In genomic region chr14:76904740-76905569, GRCh38 we compare ENCODE assay signal across 8 cellular contexts.
DNase-seq lines count a peak whose midpoint lies in the region; ATAC-seq and TF ChIP-seq lines count a peak whose summit lies in the region.

No MANE protein-coding gene starts in this region.

- H3K4me1 Mint-ChIP-seq in CD4-positive, alpha-beta memory T cell: peaks cover 21 to 36% (median 25%) of the 10 kb centered on the region in 4 donors

- H3K27ac Mint-ChIP-seq in CD4-positive, alpha-beta memory T cell: peak overlapping the region; percentile 71 to 93 (median 88)

- peaks cover 0 to 4% (median 0%) of the 10 kb centered on the region in 8 donors for H3K9me3 Mint-ChIP-seq in CD4-positive, alpha-beta memory T cell

- H3K4me3 ChIP-seq in CD4-positive, alpha-beta memory T cell (ENCODE audit: low read length in 2 of 2): no peak overlapping the region
- no peak overlapping the region for H3K4me3 ChIP-seq in body of pancreas
- no peak overlapping the region for H3K4me3 ChIP-seq in lower lobe of right lung

- no peak for TF ChIP-seq POLR2A in body of pancreas (IDR thresholded peaks at IDR 0.05)

- 59 to 67% methylated on average over 14 of the region's 14 CpGs for WGBS in body of pancreas, 2 donors

- CTCF ChIA-PET in CD4-positive, alpha-beta memory T cell (lab: Charles Lee; ENCODE audit: partially characterized antibody): interaction anchor here (0.7 to 11.6 kb wide), 8 partner anchors 8 to 164 kb away, joined by 3 to 86 read pairs (median 4); no protein-coding TSS in a partner anchor

- H3K27me3 Mint-ChIP-seq in CD4-positive, alpha-beta memory T cell: no peaks in the 10 kb centered on the region

- peaks cover 36% of the 10 kb centered on the region for H3K4me1 ChIP-seq in CD4-positive, alpha-beta memory T cell (ENCODE audit: insufficient read depth, low read length)
- H3K4me1 ChIP-seq in body of pancreas (peaks cover 5% of the 10 kb centered on the region), lower lobe of right lung (peaks cover 32% of the 10 kb centered on the region)

- TF ChIP-seq CTCF in body of pancreas (IDR thresholded peaks at IDR 0.05) (no peak), lower lobe of right lung (IDR thresholded peaks at IDR 0.05) (no peak)

- intact Hi-C loops in CD4-positive, alpha-beta memory T cell (cut with micrococcal nuclease): no loop called here
- intact Hi-C loops in body of pancreas (cut with DNase I) (no loop called here), lower lobe of right lung (cut with DNase I) (no loop called here)

- in situ Hi-C loops in KBM-7 (cut with MboI; ENCODE audit: low pct_unique_long_range_greater_than_20kb, low sequenced_read_pairs): no loop called here

- no peak overlapping the region for H3K27ac ChIP-seq in CD4-positive, alpha-beta memory T cell (ENCODE audit: low read depth, low read length)
- H3K27ac ChIP-seq in body of pancreas (peak overlapping the region in 2 of 4 donors; percentile 17 to 49), lower lobe of right lung (peak overlapping the region; percentile 81)

- peak overlapping the region; percentile 54 to 77 (median 66) for H3K4me3 Mint-ChIP-seq in CD4-positive, alpha-beta memory T cell

- DNase-seq in CD4-positive, alpha-beta memory T cell: peak; percentile 54 to 85 (median 62)
- DNase-seq in KBM-7 (peak; percentile 80), T-helper 22 cell (ENCODE audit: low read depth) (peak; percentile 71), body of pancreas (peak; percentile 43 to 79 (median 54)), lower lobe of right lung (peak; percentile 81), mesenteric fat pad (ENCODE audit: low spot score) (no peak)
- DNase-seq in stimulated activated CD8-positive, alpha-beta memory T cell treated with anti-CD3 and anti-CD28 coated beads, Interleukin-15, amount 100 ng/mL, for 1 hour (ENCODE audit: low read depth): peak; percentile 48

- H3K36me3 Mint-ChIP-seq in CD4-positive, alpha-beta memory T cell: no peaks in the 10 kb centered on the region

- POLR2A ChIA-PET in CD4-positive, alpha-beta memory T cell (lab: Charles Lee; ENCODE audit: partially characterized antibody): interaction anchor here (0.6 to 1.8 kb wide), 7 partner anchors 8 to 150 kb away, joined by 3 to 9 read pairs (median 5); no protein-coding TSS in a partner anchor

- no peaks in the 10 kb centered on the region for H3K36me3 ChIP-seq in CD4-positive, alpha-beta memory T cell (ENCODE audit: insufficient read depth, low read length)
- H3K36me3 ChIP-seq in body of pancreas (replicated peaks in 1 of 2; ENCODE audit: insufficient read depth in 1 of 2, low read depth in 2 of 2) (no peaks in the 10 kb centered on the region), lower lobe of right lung (no peaks in the 10 kb centered on the region)

- H3K9me3 ChIP-seq in CD4-positive, alpha-beta memory T cell (ENCODE audit: control insufficient read depth in 1 of 2, low read length in 2 of 2): no peaks in the 10 kb centered on the region
- H3K9me3 ChIP-seq in body of pancreas (no peaks in the 10 kb centered on the region), lower lobe of right lung (no peaks in the 10 kb centered on the region)

- H3K27me3 ChIP-seq in CD4-positive, alpha-beta memory T cell (ENCODE audit: insufficient read depth, low read length): no peaks in the 10 kb centered on the region
- H3K27me3 ChIP-seq in body of pancreas (no peaks in the 10 kb centered on the region), lower lobe of right lung (ENCODE audit: low read depth) (no peaks in the 10 kb centered on the region)

- ATAC-seq in GM21367 (IDR thresholded peaks at IDR 0.05; ENCODE audit: unreplicated experiment) (peak; percentile 66), body of pancreas (peak; percentile 38), lower lobe of right lung (peak; percentile 58 to 73)
